Comparison of ENCODE assay signal across 1 cellular context in the genomic region with DNA sequence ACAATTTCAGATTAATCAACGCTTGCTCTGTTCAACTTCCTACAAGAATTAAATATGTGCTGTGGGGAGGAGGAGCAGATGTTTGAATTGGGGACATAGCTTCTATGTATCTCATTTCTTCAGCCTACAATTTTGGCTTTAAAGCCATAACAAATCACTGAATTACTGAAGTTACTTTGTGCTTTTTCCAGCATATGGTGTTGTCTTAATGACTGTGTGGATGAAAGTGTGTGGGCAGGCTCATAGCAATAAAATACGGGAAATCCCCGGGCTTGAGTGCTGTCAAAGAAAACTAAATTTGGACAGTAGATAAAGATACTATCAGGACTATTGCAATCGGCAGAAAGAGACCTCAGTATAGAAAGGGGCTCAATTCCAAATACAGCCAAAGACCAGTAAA.
A peak's percentile ranks its signal among the peaks of the same experiment; 100 is the strongest.
TF ChIP-seq lines count a peak whose summit lies in the region.

No MANE protein-coding gene starts in this region.

TF ChIP-seq in GM12878, 131 proteins besides CTCF, POLR2A, EP300 and RAD21:
- TF ChIP-seq SUPT20H (IDR thresholded peaks at IDR 0.05; ENCODE audit: borderline replicate concordance, control insufficient read depth, low read depth, low read length) (no peak), GABPA (IDR thresholded peaks at IDR 0.05; ENCODE audit: low read depth) (no peak), ZNF384 (IDR thresholded peaks at IDR 0.05; ENCODE audit: borderline replicate concordance, low read depth, low read length) (no peak), MLLT1 (IDR thresholded peaks at IDR 0.05) (no peak), RELB (IDR thresholded peaks at IDR 0.05; ENCODE audit: low read depth) (no peak), RCOR1 (conservative IDR thresholded peaks at IDR 0.05; ENCODE audit: low read depth, low read length) (no peak), STAT3 (IDR thresholded peaks at IDR 0.05; ENCODE audit: low read depth, low read length) (no peak), E2F4 (IDR thresholded peaks at IDR 0.05; ENCODE audit: low read depth, low read length) (no peak), ZNF24 (IDR thresholded peaks at IDR 0.05) (peak; percentile 88), WRNIP1 (IDR thresholded peaks at IDR 0.05; ENCODE audit: borderline replicate concordance, low read depth, low read length) (no peak), ZSCAN29 (IDR thresholded peaks at IDR 0.05) (no peak), MEF2A (IDR thresholded peaks at IDR 0.05; ENCODE audit: insufficient read depth, low read depth, low read length) (no peak), ATF2 (IDR thresholded peaks at IDR 0.05; ENCODE audit: low read length) (0 out of 2 replicates have a peak, but pooled peaks have one; percentile 16), SREBF2 (IDR thresholded peaks at IDR 0.05; ENCODE audit: low read length) (no peak), MTA2 (IDR thresholded peaks at IDR 0.05; ENCODE audit: low read depth) (peak; percentile 32; the same call in 1 of the 2 replicates), RUNX3 (IDR thresholded peaks at IDR 0.05; ENCODE audit: low read length) (peak; percentile 51), POU2F2 (IDR thresholded peaks at IDR 0.05; ENCODE audit: borderline replicate concordance, low read depth, low read length) (0 out of 3 replicates have a peak, but pooled peaks have one; percentile 14), PKNOX1 (IDR thresholded peaks at IDR 0.05) (peak; percentile 29; the same call in 1 of the 2 replicates)
- TF ChIP-seq, protein P1, sequence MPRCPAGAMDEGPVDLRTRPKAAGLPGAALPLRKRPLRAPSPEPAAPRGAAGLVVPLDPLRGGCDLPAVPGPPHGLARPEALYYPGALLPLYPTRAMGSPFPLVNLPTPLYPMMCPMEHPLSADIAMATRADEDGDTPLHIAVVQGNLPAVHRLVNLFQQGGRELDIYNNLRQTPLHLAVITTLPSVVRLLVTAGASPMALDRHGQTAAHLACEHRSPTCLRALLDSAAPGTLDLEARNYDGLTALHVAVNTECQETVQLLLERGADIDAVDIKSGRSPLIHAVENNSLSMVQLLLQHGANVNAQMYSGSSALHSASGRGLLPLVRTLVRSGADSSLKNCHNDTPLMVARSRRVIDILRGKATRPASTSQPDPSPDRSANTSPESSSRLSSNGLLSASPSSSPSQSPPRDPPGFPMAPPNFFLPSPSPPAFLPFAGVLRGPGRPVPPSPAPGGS (IDR thresholded peaks at IDR 0.05; ENCODE audit: borderline replicate concordance, insufficient read depth, low read depth, low read length, poor library complexity, severe bottlenecking) = no peak
TF ChIP-seq in GM12878: peak in this region for 6.
